In genomic region chr18:59488899-59489298, GRCh38 we compare ENCODE assay signal across 15 cellular contexts.
DNase-seq lines count a peak whose midpoint lies in the region; ATAC-seq and TF ChIP-seq lines count a peak whose summit lies in the region.
"Had no signal": no experiment of that assay in that cellular context is flagged by ENCODE, and none has a peak within 500 bp of the region (broad histone marks: within the 10 kb centered on the region; RNA-seq: fewer than 3 reads in every experiment).

No MANE protein-coding gene starts in this region.

- no peak overlapping the region for H2BK120ac ChIP-seq in IMR-90 (ENCODE audit: low read depth, low read length)

- no peak overlapping the region for H3K4me3 ChIP-seq in IMR-90 (ENCODE audit: insufficient read depth, low read depth, low read length)
- H3K4me3 ChIP-seq: thyroid gland had no signal

- peaks cover 9% of the 10 kb centered on the region; the same call in 1 of the 2 replicates for H3K9me1 ChIP-seq in IMR-90 (ENCODE audit: insufficient read depth, low read length)

- peaks cover 14% of the 10 kb centered on the region; the same call in 1 of the 2 replicates for H4K20me1 ChIP-seq in IMR-90 (ENCODE audit: insufficient read depth, low read length)

- no peak overlapping the region for H3K23ac ChIP-seq in IMR-90 (ENCODE audit: low read depth, low read length)

- TF ChIP-seq RAD21 in IMR-90 (IDR thresholded peaks at IDR 0.05; ENCODE audit: low read length): no peak

- H3K9me3 ChIP-seq in IMR-90 (ENCODE audit: control insufficient read depth, insufficient read depth, low read length): no peaks in the 10 kb centered on the region
- H3K9me3 ChIP-seq: thyroid gland had no signal

- H3K4me1 ChIP-seq in IMR-90 (ENCODE audit: control insufficient read depth, insufficient read depth, low read length): peaks cover 8% of the 10 kb centered on the region
- H3K4me1 ChIP-seq: thyroid gland had no signal

- peak overlapping the region; percentile 3; the same call in 1 of the 2 replicates for H2AK5ac ChIP-seq in IMR-90 (ENCODE audit: low read depth, low read length)

- intact Hi-C loops in IMR-90 (cut with micrococcal nuclease): loop anchor here (10.0 kb wide), 1 partner anchor 116 kb away; no protein-coding TSS in a partner anchor

- H3K4me1 Mint-ChIP-seq in nephron progenitor cell: peaks cover 58% of the 10 kb centered on the region
- H3K4me1 Mint-ChIP-seq: CD4-positive, CD25-positive, alpha-beta regulatory T cell; neural crest cell had no signal

- no peaks in the 10 kb centered on the region for H3K27me3 ChIP-seq in IMR-90 (ENCODE audit: control insufficient read depth, insufficient read depth, low read length)
- H3K27me3 ChIP-seq: thyroid gland had no signal

- peaks cover 2% of the 10 kb centered on the region for H3K27me3 Mint-ChIP-seq in nephron progenitor cell (ENCODE audit: low read depth, poor library complexity)

- no peak overlapping the region for H3K18ac ChIP-seq in IMR-90 (ENCODE audit: low read depth, low read length)

- TF ChIP-seq POLR2A in IMR-90 (IDR thresholded peaks at IDR 0.05; ENCODE audit: low read depth, low read length): no peak

- no peak overlapping the region for H2AFZ ChIP-seq in IMR-90 (replicated peaks; ENCODE audit: low read length, poor library complexity)

- H3K4ac ChIP-seq in IMR-90 (ENCODE audit: low read depth, low read length): no peak overlapping the region

- no peaks in the 10 kb centered on the region for H3K36me3 ChIP-seq in IMR-90 (ENCODE audit: control insufficient read depth, insufficient read depth, low read length)
- H3K36me3 ChIP-seq: thyroid gland had no signal

- peaks cover 6% of the 10 kb centered on the region for H3K36me3 Mint-ChIP-seq in nephron progenitor cell (ENCODE audit: low read depth)
- H3K36me3 Mint-ChIP-seq: CD4-positive, CD25-positive, alpha-beta regulatory T cell had no signal

- POLR2A ChIA-PET in IMR-90 (lab: Charles Lee; ENCODE audit: unreplicated experiment): no interaction called here

- no peak overlapping the region for H3K27ac ChIP-seq in IMR-90 (ENCODE audit: insufficient read depth, low read length)
- H3K27ac ChIP-seq: thyroid gland had no signal

- in situ Hi-C loops in IMR-90 (cut with MboI; ENCODE audit: low sequenced_read_pairs): no loop called here

- H3K79me1 ChIP-seq in IMR-90 (ENCODE audit: low read depth in 1 of 2, low read length in 2 of 2): peaks cover 15 to 39% of the 10 kb centered on the region in 2 experiments; a peak in 3 of 4 replicates

- no peak overlapping the region for H4K8ac ChIP-seq in IMR-90 (ENCODE audit: low read depth in 2 of 2, low read length in 2 of 2)

- CTCF ChIA-PET in IMR-90 (lab: Yijun Ruan, JAX): no interaction called here

- no peak overlapping the region; the same call in 1 of the 2 replicates for H3K14ac ChIP-seq in IMR-90 (replicated peaks; ENCODE audit: low read depth, low read length)

- H3K4me3 Mint-ChIP-seq in nephron progenitor cell: no peak overlapping the region
- H3K4me3 Mint-ChIP-seq: CD4-positive, CD25-positive, alpha-beta regulatory T cell; neural crest cell had no signal

- H2AK9ac ChIP-seq in IMR-90 (replicated peaks; ENCODE audit: low read depth, low read length, poor library complexity): no peak overlapping the region

- DNase-seq in SIG-M5 treated with dmso at 0.1 percent for 504 hours (lab: John Stamatoyannopoulos, UW; ENCODE audit: unreplicated experiment) (peak; percentile 12), SIG-M5 (lab: John Stamatoyannopoulos, UW) (no peak), IMR-90 (no peak), ureter (ENCODE audit: low spot score) (no peak), nephron progenitor cell (no peak), NCI-H2227 treated with DMSO at 0.1 percent for 48 hours (lab: John Stamatoyannopoulos, UW) (no peak)
- DNase-seq: CD4-positive, CD25-positive, alpha-beta regulatory T cell; foreskin melanocyte; mammary epithelial cell; NCI-H1694 treated with DMSO at 0.1 percent for 48 hours; NCI-H524 treated with DMSO at 0.1 percent for 48 hours; thyroid gland had no signal

- H4K91ac ChIP-seq in IMR-90 (ENCODE audit: insufficient read depth, low read depth, low read length): no peak overlapping the region; the same call in 1 of the 2 replicates

- no peak overlapping the region for H2BK5ac ChIP-seq in IMR-90 (ENCODE audit: low read depth, low read length, poor library complexity, severe bottlenecking)

- H3K4me2 ChIP-seq in IMR-90 (ENCODE audit: low read depth, low read length): no peak overlapping the region

- TF ChIP-seq CTCF in IMR-90 (conservative IDR thresholded peaks at IDR 0.05; ENCODE audit: low read depth, low read length) (no peak), nephron progenitor cell (IDR thresholded peaks at IDR 0.05) (no peak)

- no peak overlapping the region for H3K27ac Mint-ChIP-seq in nephron progenitor cell
- H3K27ac Mint-ChIP-seq: CD4-positive, CD25-positive, alpha-beta regulatory T cell had no signal

- H2BK20ac ChIP-seq in IMR-90 (ENCODE audit: low read depth, low read length): no peak overlapping the region

- no CpG with 5 or more reads among the region's 2 CpGs for WGBS in IMR-90 (ENCODE audit: extremely low coverage in 2 of 2, insufficient read length in 1 of 2), 2 experiments

- dilution Hi-C loops in IMR-90 (cut with HindIII; ENCODE audit: low sequenced_read_pairs, unreplicated experiment): no loop called here

- no peak overlapping the region for H2BK15ac ChIP-seq in IMR-90 (ENCODE audit: low read depth, low read length)

- peak; percentile 49 for ATAC-seq in HG02610 (IDR thresholded peaks at IDR 0.05; ENCODE audit: unreplicated experiment)
- no peak for ATAC-seq in IMR-90 (ENCODE audit: low read depth)
- ATAC-seq in HG03039 (IDR thresholded peaks at IDR 0.05; ENCODE audit: unreplicated experiment): no peak

- no peak overlapping the region for H3K9ac ChIP-seq in IMR-90 (ENCODE audit: low read depth, low read length)

- no peak overlapping the region for H4K5ac ChIP-seq in IMR-90 (ENCODE audit: low read depth, low read length)

- peaks cover 15% of the 10 kb centered on the region for H3K9me3 Mint-ChIP-seq in nephron progenitor cell
- H3K9me3 Mint-ChIP-seq: neural crest cell had no signal

- no peak overlapping the region for H3K56ac ChIP-seq in IMR-90 (ENCODE audit: extremely low read depth, insufficient read depth, low read length)

- no TSS peak for BruUV-seq in IMR-90 (replicated peaks; lab: Mats Ljungman, UMichigan)

TF ChIP-seq in IMR-90, 13 proteins besides CTCF, POLR2A, EP300 and RAD21:
- TF ChIP-seq, protein P1, sequence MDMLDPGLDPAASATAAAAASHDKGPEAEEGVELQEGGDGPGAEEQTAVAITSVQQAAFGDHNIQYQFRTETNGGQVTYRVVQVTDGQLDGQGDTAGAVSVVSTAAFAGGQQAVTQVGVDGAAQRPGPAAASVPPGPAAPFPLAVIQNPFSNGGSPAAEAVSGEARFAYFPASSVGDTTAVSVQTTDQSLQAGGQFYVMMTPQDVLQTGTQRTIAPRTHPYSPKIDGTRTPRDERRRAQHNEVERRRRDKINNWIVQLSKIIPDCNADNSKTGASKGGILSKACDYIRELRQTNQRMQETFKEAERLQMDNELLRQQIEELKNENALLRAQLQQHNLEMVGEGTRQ (IDR thresholded peaks at IDR 0.05; ENCODE audit: low read depth, low read length): no peak
- TF ChIP-seq BHLHE40 (IDR thresholded peaks at IDR 0.05; ENCODE audit: low read depth, low read length) (no peak), RCOR1 (IDR thresholded peaks at IDR 0.05; ENCODE audit: insufficient replicate concordance, low read length) (no peak)
TF ChIP-seq in IMR-90: peak in this region for 0.
